In genomic region chr19:41748012-41748411, GRCh38 we compare ENCODE assay signal across 39 cellular contexts. TPM values are rescaled to one million over a fixed set of nuclear protein-coding genes. Genes with fewer than 3 reads are reported as not detected.
"Had no signal": no experiment of that assay in that cellular context is flagged by ENCODE, and none has a peak within 500 bp of the region (broad histone marks: within the 10 kb centered on the region; RNA-seq: fewer than 3 reads in every experiment).

No MANE protein-coding gene starts in this region.

- H3K4me3 Mint-ChIP-seq: activated CD4-positive, alpha-beta memory T cell treated with anti-CD3 and anti-CD28 coated beads for 36 hours; activated CD4-positive, alpha-beta T cell treated with anti-CD3 and anti-CD28 coated beads for 36 hours; activated CD4-positive, alpha-beta T cell treated with anti-CD3 and anti-CD28 coated beads, Interleukin-2, amount 10 ng/mL, durations not matched to agents 24 days and 14 days; activated CD8-positive, alpha-beta memory T cell treated with anti-CD3 and anti-CD28 coated beads, Interleukin-2, amount 10 ng/mL, durations not matched to agents 7 days and 5 days; activated CD8-positive, alpha-beta T cell treated with anti-CD3 and anti-CD28 coated beads, Interleukin-2, amount 10 ng/mL, durations not matched to agents 7 days and 5 days; activated naive CD4-positive, alpha-beta T cell treated with anti-CD3 and anti-CD28 coated beads for 36 hours; activated naive CD4-positive, alpha-beta T cell treated with anti-CD3 and anti-CD28 coated beads, Interleukin-2, amount 50 U/mL, for 24 hours; activated naive CD8-positive, alpha-beta T cell treated with anti-CD3 and anti-CD28 coated beads for 36 hours; activated naive CD8-positive, alpha-beta T cell treated with anti-CD3 and anti-CD28 coated beads, Interleukin-2, amount 50 U/mL, for 24 hours; activated T-helper 1 cell treated with anti-CD3 and anti-CD28 coated beads, Interleukin-12 subunit alpha, Interleukin-12 subunit beta, Interleukin-2, Interleukin-4 antibody, amounts not matched to agents 30 ng/mL and 10 ng/mL and 1 ng/mL, durations not matched to agents 14 hours and 24 hours and 36 hours; brain had no signal

- H3K9me3 ChIP-seq: adrenal gland, ascending aorta, breast epithelium, colonic mucosa, esophagus squamous epithelium, gastroesophageal sphincter, heart right ventricle had no signal

- H3K27ac Mint-ChIP-seq: activated CD4-positive, alpha-beta memory T cell treated with anti-CD3 and anti-CD28 coated beads for 36 hours; activated CD4-positive, alpha-beta T cell treated with anti-CD3 and anti-CD28 coated beads for 36 hours; activated CD4-positive, alpha-beta T cell treated with anti-CD3 and anti-CD28 coated beads, Interleukin-2, amount 10 ng/mL, durations not matched to agents 24 days and 14 days; activated CD8-positive, alpha-beta memory T cell treated with anti-CD3 and anti-CD28 coated beads, Interleukin-2, amount 10 ng/mL, durations not matched to agents 7 days and 5 days; activated CD8-positive, alpha-beta T cell treated with anti-CD3 and anti-CD28 coated beads, Interleukin-2, amount 10 ng/mL, durations not matched to agents 7 days and 5 days; activated naive CD4-positive, alpha-beta T cell treated with anti-CD3 and anti-CD28 coated beads for 36 hours; activated naive CD4-positive, alpha-beta T cell treated with anti-CD3 and anti-CD28 coated beads, Interleukin-2, amount 50 U/mL, for 24 hours; activated naive CD8-positive, alpha-beta T cell treated with anti-CD3 and anti-CD28 coated beads for 36 hours; activated naive CD8-positive, alpha-beta T cell treated with anti-CD3 and anti-CD28 coated beads, Interleukin-2, amount 50 U/mL, for 24 hours; activated T-helper 1 cell treated with anti-CD3 and anti-CD28 coated beads, Interleukin-12 subunit alpha, Interleukin-12 subunit beta, Interleukin-2, Interleukin-4 antibody, amounts not matched to agents 30 ng/mL and 10 ng/mL and 1 ng/mL, durations not matched to agents 14 hours and 24 hours and 36 hours; activated T-helper 2 cell treated with anti-CD3 and anti-CD28 coated beads, Interferon-gamma antibody, Interleukin-2, Interleukin-4, amounts not matched to agents 10 μg/mL and 5 μg/mL and 100 μg/mL, durations not matched to agents 14 hours and 24 hours and 36 hours; brain had no signal

- H3K36me3 Mint-ChIP-seq: activated CD4-positive, alpha-beta memory T cell treated with anti-CD3 and anti-CD28 coated beads for 36 hours; activated CD8-positive, alpha-beta memory T cell treated with anti-CD3 and anti-CD28 coated beads, Interleukin-2, amount 10 ng/mL, durations not matched to agents 7 days and 5 days; activated naive CD4-positive, alpha-beta T cell treated with anti-CD3 and anti-CD28 coated beads, Interleukin-2, amount 50 U/mL, for 24 hours; activated naive CD8-positive, alpha-beta T cell treated with anti-CD3 and anti-CD28 coated beads for 36 hours; brain had no signal

- H3K4me2 ChIP-seq: hepatocyte had no signal

- H3K4me1 ChIP-seq: adrenal gland, ascending aorta, breast epithelium, gastroesophageal sphincter had no signal

- H3K27me3 ChIP-seq: ascending aorta, cardiac muscle cell, colonic mucosa, hepatocyte had no signal

- H3K4me3 ChIP-seq: adrenal gland, ascending aorta, breast epithelium, cardiac muscle cell, colonic mucosa, esophagus squamous epithelium, gastroesophageal sphincter, heart right ventricle, hepatocyte had no signal

- DNase-seq: activated CD4-positive, alpha-beta memory T cell treated with anti-CD3 and anti-CD28 coated beads for 36 hours; activated CD4-positive, alpha-beta T cell treated with anti-CD3 and anti-CD28 coated beads for 36 hours; activated CD4-positive, alpha-beta T cell treated with anti-CD3 and anti-CD28 coated beads, Interleukin-2, amount 10 ng/mL, durations not matched to agents 24 days and 14 days; activated CD4-positive, CD25-positive, alpha-beta regulatory T cell; activated CD4-positive, CD25-positive, alpha-beta regulatory T cell treated with anti-CD3 and anti-CD28 coated beads, Interleukin-2, amount 50 U/mL, for 72 hours; activated CD8-positive, alpha-beta memory T cell treated with anti-CD3 and anti-CD28 coated beads, Interleukin-2, amount 10 ng/mL, durations not matched to agents 7 days and 5 days; activated CD8-positive, alpha-beta memory T cell treated with anti-CD3 and anti-CD28 coated beads, Interleukin-2, amount 50 U/mL, for 4 hours; activated CD8-positive, alpha-beta T cell treated with anti-CD3 and anti-CD28 coated beads, Interleukin-2, amount 10 ng/mL, durations not matched to agents 7 days and 5 days; activated effector memory CD4-positive, alpha-beta T cell treated with anti-CD3 and anti-CD28 coated beads, Interleukin-2, amount 50 U/mL, for 16 hours; activated naive CD4-positive, alpha-beta T cell treated with anti-CD3 and anti-CD28 coated beads for 36 hours; activated naive CD8-positive, alpha-beta T cell treated with anti-CD3 and anti-CD28 coated beads for 36 hours; activated naive CD8-positive, alpha-beta T cell treated with anti-CD3 and anti-CD28 coated beads, Interleukin-2, amount 50 U/mL, for 24 hours; activated T-cell treated with anti-CD3 and anti-CD28 coated beads, Interleukin-2, amount 50 U/mL, for 1 hour; activated T-cell treated with anti-CD3 and anti-CD28 coated beads, Interleukin-2, amount 50 U/mL, for 48 hours; adrenal gland; amygdala; central memory CD4-positive, alpha-beta T cell; cerebellar nuclear complex; colonic mucosa; effector CD8-positive, alpha-beta T cell; esophagus squamous epithelium; foreskin melanocyte; heart right ventricle had no signal

- H3K27ac ChIP-seq: adrenal gland, ascending aorta, cardiac muscle cell, colonic mucosa, epithelial cell of prostate, gastroesophageal sphincter, heart right ventricle, hepatocyte had no signal

- H3K4me1 Mint-ChIP-seq: activated CD4-positive, alpha-beta T cell treated with anti-CD3 and anti-CD28 coated beads for 36 hours; brain had no signal

- H3K36me3 ChIP-seq: adrenal gland, ascending aorta, breast epithelium, cardiac muscle cell, colonic mucosa, esophagus squamous epithelium, gastroesophageal sphincter, heart right ventricle had no signal

- H3K9me3 Mint-ChIP-seq: activated CD4-positive, alpha-beta memory T cell treated with anti-CD3 and anti-CD28 coated beads for 36 hours; activated CD4-positive, alpha-beta T cell treated with anti-CD3 and anti-CD28 coated beads, Interleukin-2, amount 10 ng/mL, durations not matched to agents 24 days and 14 days; activated naive CD4-positive, alpha-beta T cell treated with anti-CD3 and anti-CD28 coated beads for 36 hours; activated naive CD4-positive, alpha-beta T cell treated with anti-CD3 and anti-CD28 coated beads, Interleukin-2, amount 50 U/mL, for 24 hours; activated naive CD8-positive, alpha-beta T cell treated with anti-CD3 and anti-CD28 coated beads for 36 hours; activated naive CD8-positive, alpha-beta T cell treated with anti-CD3 and anti-CD28 coated beads, Interleukin-2, amount 50 U/mL, for 24 hours; activated T-helper 1 cell treated with anti-CD3 and anti-CD28 coated beads, Interleukin-12 subunit alpha, Interleukin-12 subunit beta, Interleukin-2, Interleukin-4 antibody, amounts not matched to agents 30 ng/mL and 10 ng/mL and 1 ng/mL, durations not matched to agents 14 hours and 24 hours and 36 hours; activated T-helper 2 cell treated with anti-CD3 and anti-CD28 coated beads, Interferon-gamma antibody, Interleukin-2, Interleukin-4, amounts not matched to agents 10 μg/mL and 5 μg/mL and 100 μg/mL, durations not matched to agents 14 hours and 24 hours and 36 hours; brain had no signal

RNA-seq across cellular contexts. Expression of gene CEACAM6, which starts 7.3 kb away (rescaled TPM):
- total RNA-seq: activated CD4-positive, alpha-beta memory T cell treated with anti-CD3 and anti-CD28 coated beads for 36 hours; activated CD4-positive, alpha-beta T cell treated with anti-CD3 and anti-CD28 coated beads for 36 hours; activated CD4-positive, alpha-beta T cell treated with anti-CD3 and anti-CD28 coated beads, Interleukin-2, amount 10 ng/mL, durations not matched to agents 24 days and 14 days; activated CD8-positive, alpha-beta memory T cell treated with anti-CD3 and anti-CD28 coated beads for 36 hours; activated CD8-positive, alpha-beta memory T cell treated with anti-CD3 and anti-CD28 coated beads, Interleukin-2, amount 10 ng/mL, durations not matched to agents 7 days and 5 days; activated CD8-positive, alpha-beta T cell treated with anti-CD3 and anti-CD28 coated beads, Interleukin-2, amount 10 ng/mL, durations not matched to agents 7 days and 5 days; activated naive CD4-positive, alpha-beta T cell treated with anti-CD3 and anti-CD28 coated beads for 36 hours; activated naive CD8-positive, alpha-beta T cell treated with anti-CD3 and anti-CD28 coated beads for 36 hours; activated T-helper 1 cell treated with anti-CD3 and anti-CD28 coated beads, Interleukin-12 subunit alpha, Interleukin-12 subunit beta, Interleukin-2, Interleukin-4 antibody, amounts not matched to agents 30 ng/mL and 10 ng/mL and 1 ng/mL, durations not matched to agents 14 hours and 24 hours and 36 hours; activated T-helper 2 cell treated with anti-CD3 and anti-CD28 coated beads, Interferon-gamma antibody, Interleukin-2, Interleukin-4, amounts not matched to agents 10 μg/mL and 5 μg/mL and 100 μg/mL, durations not matched to agents 14 hours and 24 hours and 36 hours; ascending aorta; cardiac muscle cell; dermis microvascular lymphatic vessel endothelial cell; endothelial cell of umbilical vein; fibroblast of lung; fibroblast of villous mesenchyme; glomerular endothelial cell had no signal
- polyA plus RNA-seq: cardiac muscle cell, endothelial cell of umbilical vein, fibroblast of lung had no signal

RNA-seq across cellular contexts. Expression of gene CEACAM5, which starts 39.6 kb away (rescaled TPM):
- total RNA-seq: activated CD4-positive, alpha-beta memory T cell treated with anti-CD3 and anti-CD28 coated beads for 36 hours; activated CD4-positive, alpha-beta T cell treated with anti-CD3 and anti-CD28 coated beads for 36 hours; activated CD4-positive, alpha-beta T cell treated with anti-CD3 and anti-CD28 coated beads, Interleukin-2, amount 10 ng/mL, durations not matched to agents 24 days and 14 days; activated CD8-positive, alpha-beta memory T cell treated with anti-CD3 and anti-CD28 coated beads for 36 hours; activated CD8-positive, alpha-beta memory T cell treated with anti-CD3 and anti-CD28 coated beads, Interleukin-2, amount 10 ng/mL, durations not matched to agents 7 days and 5 days; activated CD8-positive, alpha-beta T cell treated with anti-CD3 and anti-CD28 coated beads, Interleukin-2, amount 10 ng/mL, durations not matched to agents 7 days and 5 days; activated naive CD4-positive, alpha-beta T cell treated with anti-CD3 and anti-CD28 coated beads for 36 hours; activated naive CD8-positive, alpha-beta T cell treated with anti-CD3 and anti-CD28 coated beads for 36 hours; activated T-helper 1 cell treated with anti-CD3 and anti-CD28 coated beads, Interleukin-12 subunit alpha, Interleukin-12 subunit beta, Interleukin-2, Interleukin-4 antibody, amounts not matched to agents 30 ng/mL and 10 ng/mL and 1 ng/mL, durations not matched to agents 14 hours and 24 hours and 36 hours; activated T-helper 2 cell treated with anti-CD3 and anti-CD28 coated beads, Interferon-gamma antibody, Interleukin-2, Interleukin-4, amounts not matched to agents 10 μg/mL and 5 μg/mL and 100 μg/mL, durations not matched to agents 14 hours and 24 hours and 36 hours; ascending aorta; cardiac muscle cell; dermis microvascular lymphatic vessel endothelial cell; endothelial cell of umbilical vein; fibroblast of lung; fibroblast of villous mesenchyme; glomerular endothelial cell; heart right ventricle had no signal
- polyA plus RNA-seq: cardiac muscle cell, endothelial cell of umbilical vein, fibroblast of lung had no signal

RNA-seq across cellular contexts. Expression of gene CEACAM3, which starts 48.4 kb away (rescaled TPM):
- total RNA-seq: activated CD4-positive, alpha-beta memory T cell treated with anti-CD3 and anti-CD28 coated beads for 36 hours; activated CD4-positive, alpha-beta T cell treated with anti-CD3 and anti-CD28 coated beads for 36 hours; activated CD4-positive, alpha-beta T cell treated with anti-CD3 and anti-CD28 coated beads, Interleukin-2, amount 10 ng/mL, durations not matched to agents 24 days and 14 days; activated CD8-positive, alpha-beta memory T cell treated with anti-CD3 and anti-CD28 coated beads for 36 hours; activated CD8-positive, alpha-beta memory T cell treated with anti-CD3 and anti-CD28 coated beads, Interleukin-2, amount 10 ng/mL, durations not matched to agents 7 days and 5 days; activated CD8-positive, alpha-beta T cell treated with anti-CD3 and anti-CD28 coated beads, Interleukin-2, amount 10 ng/mL, durations not matched to agents 7 days and 5 days; activated naive CD4-positive, alpha-beta T cell treated with anti-CD3 and anti-CD28 coated beads for 36 hours; activated naive CD8-positive, alpha-beta T cell treated with anti-CD3 and anti-CD28 coated beads for 36 hours; activated T-helper 1 cell treated with anti-CD3 and anti-CD28 coated beads, Interleukin-12 subunit alpha, Interleukin-12 subunit beta, Interleukin-2, Interleukin-4 antibody, amounts not matched to agents 30 ng/mL and 10 ng/mL and 1 ng/mL, durations not matched to agents 14 hours and 24 hours and 36 hours; activated T-helper 2 cell treated with anti-CD3 and anti-CD28 coated beads, Interferon-gamma antibody, Interleukin-2, Interleukin-4, amounts not matched to agents 10 μg/mL and 5 μg/mL and 100 μg/mL, durations not matched to agents 14 hours and 24 hours and 36 hours; ascending aorta; cardiac muscle cell; dermis microvascular lymphatic vessel endothelial cell; endothelial cell of umbilical vein; fibroblast of lung; fibroblast of villous mesenchyme; glomerular endothelial cell; hepatocyte had no signal
- polyA plus RNA-seq: cardiac muscle cell, endothelial cell of umbilical vein, fibroblast of lung, heart right ventricle, hepatocyte had no signal

RNA-seq across cellular contexts. Expression of gene CEACAM7, which starts 59.9 kb away (rescaled TPM):
- total RNA-seq: activated CD4-positive, alpha-beta memory T cell treated with anti-CD3 and anti-CD28 coated beads for 36 hours; activated CD4-positive, alpha-beta T cell treated with anti-CD3 and anti-CD28 coated beads for 36 hours; activated CD4-positive, alpha-beta T cell treated with anti-CD3 and anti-CD28 coated beads, Interleukin-2, amount 10 ng/mL, durations not matched to agents 24 days and 14 days; activated CD8-positive, alpha-beta memory T cell treated with anti-CD3 and anti-CD28 coated beads for 36 hours; activated CD8-positive, alpha-beta memory T cell treated with anti-CD3 and anti-CD28 coated beads, Interleukin-2, amount 10 ng/mL, durations not matched to agents 7 days and 5 days; activated CD8-positive, alpha-beta T cell treated with anti-CD3 and anti-CD28 coated beads, Interleukin-2, amount 10 ng/mL, durations not matched to agents 7 days and 5 days; activated naive CD4-positive, alpha-beta T cell treated with anti-CD3 and anti-CD28 coated beads for 36 hours; activated naive CD8-positive, alpha-beta T cell treated with anti-CD3 and anti-CD28 coated beads for 36 hours; activated T-helper 1 cell treated with anti-CD3 and anti-CD28 coated beads, Interleukin-12 subunit alpha, Interleukin-12 subunit beta, Interleukin-2, Interleukin-4 antibody, amounts not matched to agents 30 ng/mL and 10 ng/mL and 1 ng/mL, durations not matched to agents 14 hours and 24 hours and 36 hours; activated T-helper 2 cell treated with anti-CD3 and anti-CD28 coated beads, Interferon-gamma antibody, Interleukin-2, Interleukin-4, amounts not matched to agents 10 μg/mL and 5 μg/mL and 100 μg/mL, durations not matched to agents 14 hours and 24 hours and 36 hours; ascending aorta; cardiac muscle cell; endothelial cell of umbilical vein; fibroblast of lung; fibroblast of villous mesenchyme; glomerular endothelial cell; heart right ventricle had no signal
- polyA plus RNA-seq: cardiac muscle cell, fibroblast of lung, heart right ventricle, hepatocyte had no signal
